Comparison of ENCODE assay signal across 16 cellular contexts in the genomic region with DNA sequence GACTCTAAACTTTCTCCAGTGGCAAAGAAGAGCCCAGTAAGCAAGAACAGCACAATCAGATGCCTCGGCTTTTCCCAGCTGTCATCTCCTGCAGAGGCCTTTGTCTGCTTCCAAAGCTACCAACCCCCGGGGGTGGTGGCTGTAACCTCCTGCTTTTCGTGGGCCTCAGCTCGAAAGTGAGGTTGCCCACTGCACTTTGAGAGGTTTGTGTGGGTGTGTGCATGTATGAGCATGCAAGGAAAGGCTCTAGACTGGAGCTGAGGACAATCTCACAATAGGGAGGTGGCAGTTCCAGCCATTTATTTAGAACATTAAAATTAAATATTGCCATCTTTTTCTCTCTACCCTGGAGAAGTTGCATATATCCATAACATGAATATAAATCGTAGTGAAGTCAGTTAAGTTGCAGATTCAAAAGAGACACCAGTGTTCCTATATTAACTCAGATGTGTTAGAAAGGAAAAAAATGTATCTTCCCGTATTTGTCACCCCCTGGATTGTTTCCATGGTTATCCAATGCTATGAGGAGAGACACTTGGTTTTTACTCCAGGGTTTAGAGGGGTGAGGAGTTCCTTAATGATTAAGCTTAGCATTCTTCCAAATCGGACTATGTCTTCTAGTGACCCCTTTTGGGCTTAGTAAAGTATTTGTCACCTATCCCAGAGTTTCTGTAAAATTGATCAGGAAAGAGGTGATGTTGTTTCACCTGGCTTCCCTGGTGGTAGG.
"Had no signal": no experiment of that assay in that cellular context is flagged by ENCODE, and none has a peak within 500 bp of the region (broad histone marks: within the 10 kb centered on the region; RNA-seq: fewer than 3 reads in every experiment).

No MANE protein-coding gene starts in this region.

- H3K27me3 ChIP-seq: dorsolateral prefrontal cortex, heart right ventricle, upper lobe of right lung had no signal

- ATAC-seq: activated CD8-positive, alpha-beta memory T cell treated with anti-CD3 and anti-CD28 coated beads, Interleukin-2, amount 10 ng/mL, durations not matched to agents 7 days and 5 days; activated naive CD4-positive, alpha-beta T cell treated with anti-CD3 and anti-CD28 coated beads, Interleukin-2, amount 50 U/mL, for 72 hours; activated T-cell treated with anti-CD3 and anti-CD28 coated beads, Interleukin-2, amount 50 U/mL, for 4 hours; heart right ventricle; naive thymus-derived CD4-positive, alpha-beta T cell; psoas muscle; sciatic nerve; stimulated activated naive CD8-positive, alpha-beta T cell treated with anti-CD3 and anti-CD28 coated beads, Interleukin-15, Interleukin-2, amounts not matched to agents 100 U/mL and 50 U/mL, for 24 hours; upper lobe of right lung had no signal

- H3K9me3 ChIP-seq: psoas muscle, upper lobe of right lung had no signal

- DNase-seq: activated CD4-positive, alpha-beta T cell treated with anti-CD3 and anti-CD28 coated beads, Interleukin-2, amount 50 U/mL, for 48 hours; activated CD4-positive, CD25-positive, alpha-beta regulatory T cell treated with anti-CD3 and anti-CD28 coated beads, Interleukin-2, amount 50 U/mL, for 72 hours; activated CD8-positive, alpha-beta memory T cell treated with anti-CD3 and anti-CD28 coated beads, Interleukin-2, amount 10 ng/mL, durations not matched to agents 7 days and 5 days; activated effector memory CD4-positive, alpha-beta T cell treated with anti-CD3 and anti-CD28 coated beads, Interleukin-2, amount 50 U/mL, for 16 hours; activated T-cell treated with anti-CD3 and anti-CD28 coated beads, Interleukin-2, amount 50 U/mL, for 4 hours; amygdala; dorsolateral prefrontal cortex; heart right ventricle; naive thymus-derived CD4-positive, alpha-beta T cell; nucleus accumbens; psoas muscle; stimulated activated CD4-positive, alpha-beta T cell treated with anti-CD3 and anti-CD28 coated beads, Interleukin-12 subunit alpha, Interleukin-12 subunit beta, amount 100 ng/mL, for 4 hours; stimulated activated naive CD8-positive, alpha-beta T cell treated with anti-CD3 and anti-CD28 coated beads, Interleukin-15, Interleukin-2, amounts not matched to agents 100 U/mL and 50 U/mL, for 24 hours; upper lobe of right lung had no signal

- H3K4me1 ChIP-seq: psoas muscle, upper lobe of right lung had no signal

- H3K27ac ChIP-seq: dorsolateral prefrontal cortex, heart right ventricle, psoas muscle, upper lobe of right lung had no signal

- H3K36me3 ChIP-seq: heart right ventricle, upper lobe of right lung had no signal

- H3K4me3 ChIP-seq: dorsolateral prefrontal cortex, heart right ventricle, psoas muscle, upper lobe of right lung had no signal
